Comparison of ENCODE assay signal across 8 cellular contexts in genomic region chr5:98928802-98929122, GRCh38. TPM values are rescaled to one million over a fixed set of nuclear protein-coding genes. Genes with fewer than 3 reads are reported as not detected.
DNase-seq lines count a peak whose midpoint lies in the region; ATAC-seq, FAIRE-seq and TF ChIP-seq lines count a peak whose summit lies in the region.

CHD1 (minus strand) TSS chr5:98929007; CDS start chr5:98926386, 2,621 bp downstream.

- H2AFZ ChIP-seq in astrocyte (ENCODE audit: low read depth, low read length), result peak within 1 kb of the TSS; percentile 77

- no peaks in the 10 kb centered on the region for H3K9me3 ChIP-seq in astrocyte (ENCODE audit: insufficient read depth, low read depth, low read length)

- intact Hi-C loops in T-helper 2 cell treated with Interferon-gamma antibody and Interleukin-4, amounts not matched to agents 100 ng/mL and 5 ng/mL, for 36 hours (cut with micrococcal nuclease), result loop anchor here (1.0 to 5.0 kb wide), 6 partner anchors 99 to 1993 kb away; partner anchors contain the start of genes FAM174A, RGMB and RIOK2

- peaks cover 17% of the 10 kb centered on the region for H3K4me1 Mint-ChIP-seq in astrocyte (ENCODE audit: low read depth, unreplicated experiment)

- no peaks in the 10 kb centered on the region for H3K27me3 Mint-ChIP-seq in astrocyte (ENCODE audit: low read depth, unreplicated experiment)

- H3K27ac Mint-ChIP-seq in astrocyte (ENCODE audit: unreplicated experiment), result peak within 1 kb of the TSS; percentile 99

- no peaks in the 10 kb centered on the region for H3K36me3 Mint-ChIP-seq in astrocyte (ENCODE audit: low read depth, unreplicated experiment)

- peaks cover 6% of the 10 kb centered on the region for H3K4me1 ChIP-seq in astrocyte (ENCODE audit: insufficient read depth, low read length)

- ATAC-seq in GM18508 (IDR thresholded peaks at IDR 0.05; ENCODE audit: insufficient read depth, unreplicated experiment), result peak; percentile 17
- ATAC-seq in HG02970 (IDR thresholded peaks at IDR 0.05; ENCODE audit: low FRiP score, unreplicated experiment), result peak; percentile 66

- H3K4me3 ChIP-seq in astrocyte (ENCODE audit: insufficient read depth, low read depth, low read length) (peak within 1 kb of the TSS; percentile 84), retinal pigment epithelial cell (ENCODE audit: low read length) (peak within 1 kb of the TSS; percentile 93)

- H3K79me2 ChIP-seq in astrocyte (ENCODE audit: insufficient read depth, low read length), result peaks cover 74% of the 10 kb centered on the region

- no peaks in the 10 kb centered on the region for H3K27me3 ChIP-seq in astrocyte (ENCODE audit: insufficient read depth, low read length)

- peak within 1 kb of the TSS; percentile 96 for H3K4me3 Mint-ChIP-seq in astrocyte (ENCODE audit: unreplicated experiment)

- H3K4me2 ChIP-seq in astrocyte (ENCODE audit: low read length), result peak within 1 kb of the TSS; percentile 97

- peak within 1 kb of the TSS; percentile 100 for H3K27ac ChIP-seq in astrocyte (ENCODE audit: low read depth, low read length)

- FAIRE-seq in astrocyte (lab: Jason Lieb, UNC), result no peak

- TF ChIP-seq CTCF in astrocyte (IDR thresholded peaks at IDR 0.05; ENCODE audit: insufficient read depth, low read depth, low read length), result no peak
- no peak for TF ChIP-seq CTCF in retinal pigment epithelial cell (conservative IDR thresholded peaks at IDR 0.05; ENCODE audit: low read depth, low read length)

- peaks cover 8% of the 10 kb centered on the region for H3K36me3 ChIP-seq in astrocyte (ENCODE audit: insufficient read depth, low read length)

- H3K9ac ChIP-seq in astrocyte (ENCODE audit: low read length), result peak within 1 kb of the TSS; percentile 100

- H4K20me1 ChIP-seq in astrocyte (ENCODE audit: insufficient read depth, low read length), result peaks cover 50% of the 10 kb centered on the region

- DNase-seq in NCI-H2029 (lab: John Stamatoyannopoulos, UW) (peak; percentile 95), astrocyte (ENCODE audit: low read depth) (peak; percentile 91), hepatic stellate cell (ENCODE audit: low spot score) (peak; percentile 91), retinal pigment epithelial cell (ENCODE audit: low read depth) (peak; percentile 88), T1000 (lab: John Stamatoyannopoulos, UW) (no peak)

- no peaks in the 10 kb centered on the region for H3K9me3 Mint-ChIP-seq in astrocyte (ENCODE audit: unreplicated experiment)

RNA-seq across cellular contexts. Expression of gene CHD1, which starts in this region (rescaled TPM):
- total RNA-seq in T-helper 2 cell treated with Interferon-gamma antibody and Interleukin-4, amounts not matched to agents 100 ng/mL and 5 ng/mL, for 36 hours, result 55.0 and 56.2 TPM in 2 replicates
- 38.6 and 39.0 TPM in 2 replicates for total RNA-seq in astrocyte
